15 cellular contexts compared by ENCODE assay signal in the genomic region with DNA sequence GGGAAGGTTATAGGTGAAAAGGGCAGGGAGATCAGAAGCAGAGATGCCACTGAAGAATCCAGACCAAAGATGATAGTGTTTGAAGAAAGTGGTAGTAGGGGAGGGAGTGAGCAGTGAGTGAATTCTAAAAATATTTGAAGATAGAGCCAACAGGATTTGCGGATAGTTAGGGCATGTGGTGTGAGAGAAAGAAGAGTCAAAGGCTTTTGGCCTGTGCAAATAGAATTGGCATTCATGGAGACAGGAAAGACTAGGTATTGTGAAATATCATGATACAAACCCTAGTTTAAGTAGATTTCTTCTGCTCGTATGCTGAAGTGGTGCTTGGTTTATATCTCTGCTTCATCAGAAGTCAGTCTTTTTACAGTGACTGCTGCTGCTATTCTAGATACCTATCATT.
A peak's percentile ranks its signal among the peaks of the same experiment; 100 is the strongest.
DNase-seq lines count a peak whose midpoint lies in the region; ATAC-seq and TF ChIP-seq lines count a peak whose summit lies in the region.
"Had no signal": no experiment of that assay in that cellular context is flagged by ENCODE, and none has a peak within 500 bp of the region (broad histone marks: within the 10 kb centered on the region; RNA-seq: fewer than 3 reads in every experiment).

No MANE protein-coding gene starts in this region.

- H3K9me3 ChIP-seq in IMR-90 (ENCODE audit: control insufficient read depth, insufficient read depth, low read length) (no peaks in the 10 kb centered on the region), osteoblast (ENCODE audit: low read depth, low read length) (no peaks in the 10 kb centered on the region)

- no peak for TF ChIP-seq POLR2A in IMR-90 (IDR thresholded peaks at IDR 0.05; ENCODE audit: low read depth, low read length)

- H4K8ac ChIP-seq in IMR-90 (ENCODE audit: low read depth in 2 of 2, low read length in 2 of 2), result 0 out of 4 replicates have a peak overlapping the region, but pooled peaks of 1 of the 2 experiments have one; percentile 6

- H3K4me3 ChIP-seq in IMR-90 (ENCODE audit: insufficient read depth, low read depth, low read length), result no peak overlapping the region
- H3K4me3 ChIP-seq in epithelial cell of esophagus (ENCODE audit: low read length), result no peak overlapping the region
- no peak overlapping the region for H3K4me3 ChIP-seq in osteoblast (ENCODE audit: insufficient read depth, low read length)
- H3K4me3 ChIP-seq: PC-9, SK-N-MC had no signal

- H4K20me1 ChIP-seq in IMR-90 (ENCODE audit: insufficient read depth, low read length) (no peaks in the 10 kb centered on the region), osteoblast (ENCODE audit: insufficient read depth, low read length) (no peaks in the 10 kb centered on the region)

- H3K18ac ChIP-seq in IMR-90 (ENCODE audit: low read depth, low read length), result peak overlapping the region; percentile 14; the same call in 1 of the 2 replicates

- no peak overlapping the region for H3K27ac ChIP-seq in IMR-90 (ENCODE audit: insufficient read depth, low read length)
- H3K27ac ChIP-seq in osteoblast (ENCODE audit: low read depth, low read length), result no peak overlapping the region
- H3K27ac ChIP-seq: 22Rv1, PC-9, SK-N-MC had no signal

- H2BK15ac ChIP-seq in IMR-90 (ENCODE audit: low read depth, low read length), result no peak overlapping the region

- no peaks in the 10 kb centered on the region for H3K36me3 ChIP-seq in IMR-90 (ENCODE audit: control insufficient read depth, insufficient read depth, low read length)
- no peaks in the 10 kb centered on the region for H3K36me3 ChIP-seq in osteoblast (ENCODE audit: insufficient read depth, low read length)

- ATAC-seq in IMR-90 (ENCODE audit: low read depth) (peak; percentile 40), GM18519 (IDR thresholded peaks at IDR 0.05; ENCODE audit: low FRiP score, unreplicated experiment) (no peak)

- no peak overlapping the region for H4K91ac ChIP-seq in IMR-90 (ENCODE audit: insufficient read depth, low read depth, low read length)

- DNase-seq in DMS153 (lab: John Stamatoyannopoulos, UW) (peak; percentile 6), DMS153 treated with DMSO at 0.1 percent for 48 hours (lab: John Stamatoyannopoulos, UW; ENCODE audit: unreplicated experiment) (no peak), IMR-90 (peak; percentile 55), epithelial cell of esophagus (ENCODE audit: low read depth) (peak; percentile 39), osteoblast (ENCODE audit: insufficient read length, low spot score, missing footprints) (peak; percentile 55), D341Med (ENCODE audit: low spot score) (no peak)
- no peak for DNase-seq in stimulated activated CD4-positive, alpha-beta T cell treated with anti-CD3 and anti-CD28 coated beads, Interleukin-4, amount 100 ng/mL, for 4 hours
- DNase-seq: DMS79 treated with DMSO at 0.1 percent for 48 hours, H9, NCI-H1436 treated with DMSO at 0.1 percent for 48 hours, NCI-H69, PC-9 had no signal

- H3K23ac ChIP-seq in IMR-90 (ENCODE audit: low read depth, low read length), result no peak overlapping the region

- H3K56ac ChIP-seq in IMR-90 (ENCODE audit: extremely low read depth, insufficient read depth, low read length), result no peak overlapping the region

- no peak overlapping the region for H2AK5ac ChIP-seq in IMR-90 (ENCODE audit: low read depth, low read length)

- H3K4me1 ChIP-seq in IMR-90 (ENCODE audit: control insufficient read depth, insufficient read depth, low read length) (peaks cover 5% of the 10 kb centered on the region; the same call in 1 of the 2 replicates), osteoblast (ENCODE audit: insufficient read depth, low read length) (no peaks in the 10 kb centered on the region)

- TF ChIP-seq CTCF in IMR-90 (conservative IDR thresholded peaks at IDR 0.05; ENCODE audit: low read depth, low read length) (no peak), epithelial cell of esophagus (IDR thresholded peaks at IDR 0.05; ENCODE audit: insufficient read depth, low read depth, low read length, missing control alignments) (no peak), osteoblast (IDR thresholded peaks at IDR 0.05; ENCODE audit: extremely low read depth, low read depth, low read length) (no peak)

- H3K9me1 ChIP-seq in IMR-90 (ENCODE audit: insufficient read depth, low read length), result no peaks in the 10 kb centered on the region

- intact Hi-C loops in IMR-90 (cut with micrococcal nuclease), result no loop called here

- H2BK20ac ChIP-seq in IMR-90 (ENCODE audit: low read depth, low read length), result no peak overlapping the region

- POLR2A ChIA-PET in IMR-90 (lab: Charles Lee; ENCODE audit: unreplicated experiment), result no interaction called here

- H3K4ac ChIP-seq in IMR-90 (ENCODE audit: low read depth, low read length), result no peak overlapping the region

- in situ Hi-C loops in IMR-90 (cut with MboI; ENCODE audit: low sequenced_read_pairs), result no loop called here

- no peak overlapping the region for H3K14ac ChIP-seq in IMR-90 (replicated peaks; ENCODE audit: low read depth, low read length)

- no peak overlapping the region for H2BK120ac ChIP-seq in IMR-90 (ENCODE audit: low read depth, low read length)

- 80% methylated on average over 1 of the region's 2 CpGs; no CpG with 5 or more reads in 1 of the 2 experiments for WGBS in IMR-90 (ENCODE audit: extremely low coverage in 2 of 2, insufficient read length in 1 of 2), 2 experiments

- dilution Hi-C loops in IMR-90 (cut with HindIII; ENCODE audit: low sequenced_read_pairs, unreplicated experiment), result no loop called here

- H3K4me2 ChIP-seq in IMR-90 (ENCODE audit: low read depth, low read length) (no peak overlapping the region), osteoblast (ENCODE audit: insufficient read depth, low read length) (no peak overlapping the region)
- H3K4me2 ChIP-seq: PC-9 had no signal

- CTCF ChIA-PET in IMR-90 (lab: Yijun Ruan, JAX), result no interaction called here

- H3K79me2 ChIP-seq in osteoblast (ENCODE audit: insufficient read depth, low read length), result no peaks in the 10 kb centered on the region

- H2AFZ ChIP-seq in IMR-90 (replicated peaks; ENCODE audit: low read length, poor library complexity) (no peak overlapping the region), osteoblast (ENCODE audit: low read length) (no peak overlapping the region)
- H2AFZ ChIP-seq: PC-9 had no signal

- H3K9ac ChIP-seq in IMR-90 (ENCODE audit: low read depth, low read length), result no peak overlapping the region

- H4K5ac ChIP-seq in IMR-90 (ENCODE audit: low read depth, low read length), result no peak overlapping the region

- no peak overlapping the region for H2AK9ac ChIP-seq in IMR-90 (replicated peaks; ENCODE audit: low read depth, low read length, poor library complexity)

- H3K79me1 ChIP-seq in IMR-90 (ENCODE audit: low read depth in 1 of 2, low read length in 2 of 2), result no peaks in the 10 kb centered on the region

- H3K27me3 ChIP-seq in IMR-90 (ENCODE audit: control insufficient read depth, insufficient read depth, low read length), result no peaks in the 10 kb centered on the region
- no peaks in the 10 kb centered on the region for H3K27me3 ChIP-seq in osteoblast (ENCODE audit: insufficient read depth, low read length)

- no peak for TF ChIP-seq RAD21 in IMR-90 (IDR thresholded peaks at IDR 0.05; ENCODE audit: low read length)

- H2BK5ac ChIP-seq in IMR-90 (ENCODE audit: low read depth, low read length, poor library complexity, severe bottlenecking), result peak overlapping the region; percentile 49

- BruUV-seq in IMR-90 (replicated peaks; lab: Mats Ljungman, UMichigan), result no TSS peak

TF ChIP-seq in IMR-90, 13 proteins besides CTCF, POLR2A, EP300 and RAD21:
- TF ChIP-seq CEBPB (IDR thresholded peaks at IDR 0.05; ENCODE audit: low read depth, low read length) (peak; percentile 90), RCOR1 (IDR thresholded peaks at IDR 0.05; ENCODE audit: insufficient replicate concordance, low read length) (no peak)

Comparison
In these comparisons a context has a peak if more than half of its experiments do, and no peak if none do; other contexts are left out.
1. DNase-seq: peak in DMS153 (single experiment), IMR-90 (single experiment), epithelial cell of esophagus (single experiment) and osteoblast (single experiment); none in DMS153 treated with DMSO at 0.1 percent for 48 hours (single experiment), D341Med (single experiment) and stimulated activated CD4-positive, alpha-beta T cell treated with anti-CD3 and anti-CD28 coated beads, Interleukin-4, amount 100 ng/mL, for 4 hours (0 of 2).